22 cellular contexts compared by ENCODE assay signal in the genomic region with DNA sequence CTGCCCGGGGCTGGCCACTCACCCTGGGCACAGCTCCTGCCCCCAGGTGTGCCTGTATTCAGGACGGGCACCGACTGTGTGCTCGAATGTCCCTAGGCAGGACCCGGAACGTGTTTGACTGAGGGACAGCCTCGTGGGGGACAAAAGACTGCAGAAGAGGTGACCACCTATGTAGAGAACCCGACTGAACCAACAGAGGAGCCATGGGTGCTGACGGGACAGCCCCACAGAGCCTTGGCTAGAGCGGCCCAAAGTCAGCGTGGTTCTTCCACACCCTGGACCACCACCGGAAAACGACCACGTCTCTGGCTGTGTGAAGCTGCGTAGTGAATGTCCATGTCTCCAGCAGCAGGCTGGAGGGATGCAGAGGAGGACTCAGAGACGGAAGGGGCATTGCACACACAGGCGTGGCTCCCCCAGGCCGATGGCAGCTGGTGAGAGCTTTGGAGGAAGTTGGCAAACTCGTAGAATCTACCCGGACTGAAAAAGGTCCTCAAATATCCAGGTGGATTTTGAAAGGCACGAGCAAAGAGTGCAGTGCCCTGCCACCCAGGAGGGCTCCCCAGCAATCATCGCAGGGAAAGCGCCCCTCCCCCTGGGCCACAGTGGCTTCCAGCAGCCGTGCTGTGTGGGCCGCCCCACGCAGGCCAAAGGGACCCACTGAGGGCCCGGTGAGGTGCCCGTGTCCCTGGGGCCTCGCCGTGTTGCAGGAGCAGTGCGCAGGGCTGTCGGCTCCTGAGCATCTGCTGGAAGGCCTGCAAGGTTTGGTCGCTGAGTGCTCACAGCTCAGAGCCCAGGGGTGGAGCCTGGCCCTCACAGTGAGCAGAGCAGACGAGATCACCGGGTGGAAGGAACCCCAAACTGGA. TPM values are rescaled to one million over a fixed set of nuclear protein-coding genes. Genes with fewer than 3 reads are reported as not detected.
A peak's percentile ranks its signal among the peaks of the same experiment; 100 is the strongest.
DNase-seq lines count a peak whose midpoint lies in the region; ATAC-seq and TF ChIP-seq lines count a peak whose summit lies in the region.
"Had no signal": no experiment of that assay in that cellular context is flagged by ENCODE, and none has a peak within 500 bp of the region (broad histone marks: within the 10 kb centered on the region; RNA-seq: fewer than 3 reads in every experiment).

No MANE protein-coding gene starts in this region.

- CTCF ChIA-PET in WTC11 (lab: Charles Lee) = interaction anchor here (0.6 to 1.6 kb wide), 2 partner anchors 248 to 628 kb away, joined by 3 to 4 read pairs; no protein-coding TSS in a partner anchor
- CTCF ChIA-PET in activated CD8-positive, alpha-beta T cell treated with anti-CD3 and anti-CD28 coated beads for 36 hours (lab: Charles Lee) = interaction anchor here (0.9 to 1.9 kb wide), 3 partner anchors 105 to 370 kb away, joined by 3 to 6 read pairs (median 3); no protein-coding TSS in a partner anchor

- POLR2A ChIA-PET in WTC11 (lab: Charles Lee) = no interaction called here
- POLR2A ChIA-PET in activated CD8-positive, alpha-beta T cell treated with anti-CD3 and anti-CD28 coated beads for 36 hours (lab: Charles Lee) = no interaction called here

- H3K27me3 Mint-ChIP-seq in natural killer cell treated with Interleukin-12 subunit alpha and Interleukin-12 subunit beta and Interleukin-15 and Interleukin-18, amount 100 ng/mL, for 72 hours = peaks cover 0 to 2% of the 10 kb centered on the region in 2 donors
- H3K27me3 Mint-ChIP-seq in natural killer cell (ENCODE audit: low read depth in 2 of 2) = no peaks in the 10 kb centered on the region
- peaks cover 3% of the 10 kb centered on the region for H3K27me3 Mint-ChIP-seq in WTC11 (ENCODE audit: low read depth)
- peaks cover 3% of the 10 kb centered on the region for H3K27me3 Mint-ChIP-seq in mesothelial cell of epicardium (ENCODE audit: low read depth)
- H3K27me3 Mint-ChIP-seq in type B pancreatic cell = peaks cover 3% of the 10 kb centered on the region
- no peaks in the 10 kb centered on the region for H3K27me3 Mint-ChIP-seq in activated CD8-positive, alpha-beta T cell treated with anti-CD3 and anti-CD28 coated beads for 36 hours
- H3K27me3 Mint-ChIP-seq: activated B cell treated with CpG ODN at 0.5 μM for 24 hours had no signal

- H3K27ac Mint-ChIP-seq in natural killer cell treated with Interleukin-12 subunit alpha and Interleukin-12 subunit beta and Interleukin-15 and Interleukin-18, amount 100 ng/mL, for 72 hours = no peak overlapping the region
- no peak overlapping the region for H3K27ac Mint-ChIP-seq in natural killer cell
- no peak overlapping the region; the same call in 1 of the 2 replicates for H3K27ac Mint-ChIP-seq in WTC11
- no peak overlapping the region for H3K27ac Mint-ChIP-seq in mesothelial cell of epicardium
- no peak overlapping the region for H3K27ac Mint-ChIP-seq in type B pancreatic cell
- no peak overlapping the region for H3K27ac Mint-ChIP-seq in activated CD8-positive, alpha-beta T cell treated with anti-CD3 and anti-CD28 coated beads for 36 hours
- H3K27ac Mint-ChIP-seq: activated B cell treated with CpG ODN at 0.5 μM for 24 hours, T-helper 17 cell had no signal

- H3K9me3 Mint-ChIP-seq in natural killer cell treated with Interleukin-12 subunit alpha and Interleukin-12 subunit beta and Interleukin-15 and Interleukin-18, amount 100 ng/mL, for 72 hours = no peaks in the 10 kb centered on the region
- no peaks in the 10 kb centered on the region for H3K9me3 Mint-ChIP-seq in natural killer cell
- peaks cover 13% of the 10 kb centered on the region for H3K9me3 Mint-ChIP-seq in WTC11
- H3K9me3 Mint-ChIP-seq in mesothelial cell of epicardium = peaks cover 5% of the 10 kb centered on the region
- H3K9me3 Mint-ChIP-seq in type B pancreatic cell = peaks cover 5% of the 10 kb centered on the region
- H3K9me3 Mint-ChIP-seq in activated CD8-positive, alpha-beta T cell treated with anti-CD3 and anti-CD28 coated beads for 36 hours = peaks cover 2% of the 10 kb centered on the region

- intact Hi-C loops in natural killer cell (cut with micrococcal nuclease) = no loop called here
- intact Hi-C loops in activated CD8-positive, alpha-beta T cell treated with anti-CD3 and anti-CD28 coated beads for 36 hours (cut with micrococcal nuclease) = loop anchor here (10.0 kb wide), 1 partner anchor 309 kb away; no protein-coding TSS in a partner anchor

- H3K36me3 Mint-ChIP-seq in natural killer cell treated with Interleukin-12 subunit alpha and Interleukin-12 subunit beta and Interleukin-15 and Interleukin-18, amount 100 ng/mL, for 72 hours = no peaks in the 10 kb centered on the region
- H3K36me3 Mint-ChIP-seq in natural killer cell (no peaks in the 10 kb centered on the region), WTC11 (peaks cover 5% of the 10 kb centered on the region), mesothelial cell of epicardium (no peaks in the 10 kb centered on the region), type B pancreatic cell (no peaks in the 10 kb centered on the region)
- H3K36me3 Mint-ChIP-seq in activated CD8-positive, alpha-beta T cell treated with anti-CD3 and anti-CD28 coated beads for 36 hours (ENCODE audit: low read depth) = no peaks in the 10 kb centered on the region

- no peak overlapping the region for H3K4me3 Mint-ChIP-seq in natural killer cell treated with Interleukin-12 subunit alpha and Interleukin-12 subunit beta and Interleukin-15 and Interleukin-18, amount 100 ng/mL, for 72 hours
- H3K4me3 Mint-ChIP-seq in natural killer cell (no peak overlapping the region), WTC11 (no peak overlapping the region), mesothelial cell of epicardium (no peak overlapping the region), type B pancreatic cell (no peak overlapping the region)
- H3K4me3 Mint-ChIP-seq in activated CD8-positive, alpha-beta T cell treated with anti-CD3 and anti-CD28 coated beads for 36 hours = no peak overlapping the region
- H3K4me3 Mint-ChIP-seq: activated B cell treated with CpG ODN at 0.5 μM for 24 hours, T-helper 17 cell had no signal

- H3K4me1 Mint-ChIP-seq in natural killer cell treated with Interleukin-12 subunit alpha and Interleukin-12 subunit beta and Interleukin-15 and Interleukin-18, amount 100 ng/mL, for 72 hours (ENCODE audit: low read depth in 2 of 2) = no peaks in the 10 kb centered on the region
- H3K4me1 Mint-ChIP-seq in natural killer cell (no peaks in the 10 kb centered on the region), WTC11 (no peaks in the 10 kb centered on the region), mesothelial cell of epicardium (no peaks in the 10 kb centered on the region), type B pancreatic cell (ENCODE audit: unreplicated experiment) (no peaks in the 10 kb centered on the region)
- H3K4me1 Mint-ChIP-seq in activated CD8-positive, alpha-beta T cell treated with anti-CD3 and anti-CD28 coated beads for 36 hours (ENCODE audit: low read depth) = no peaks in the 10 kb centered on the region
- H3K4me1 Mint-ChIP-seq: activated B cell treated with CpG ODN at 0.5 μM for 24 hours, T-helper 17 cell had no signal

- DNase-seq in natural killer cell treated with Interleukin-12 subunit alpha and Interleukin-12 subunit beta and Interleukin-15 and Interleukin-18, amount 100 ng/mL, for 72 hours (ENCODE audit: low spot score) = peak; percentile 58
- no peak for DNase-seq in natural killer cell
- peak; percentile 7 for DNase-seq in WTC11 (ENCODE audit: low spot score)
- peak; percentile 11 to 35 for DNase-seq in mesothelial cell of epicardium (ENCODE audit: low spot score in 2 of 2, unreplicated experiment in 2 of 2)
- peak; percentile 69 for DNase-seq in type B pancreatic cell (ENCODE audit: extremely low spot score, unreplicated experiment)
- no peak for DNase-seq in activated CD8-positive, alpha-beta T cell treated with anti-CD3 and anti-CD28 coated beads for 36 hours
- DNase-seq: activated B cell treated with CpG ODN at 0.5 μM for 24 hours; anterior cingulate cortex; EL; hypothalamus; KBM-7; MV-4-11; NCI-H1930; occipital lobe; stimulated activated CD4-positive, alpha-beta T cell treated with anti-CD3 and anti-CD28 coated beads, Interleukin-4, amount 100 ng/mL, for 24 hours; substantia nigra had no signal

- ATAC-seq in natural killer cell treated with Interleukin-12 subunit alpha and Interleukin-12 subunit beta and Interleukin-15 and Interleukin-18, amount 100 ng/mL, for 72 hours = no peak
- ATAC-seq in natural killer cell (no peak), WTC11 (no peak), GM19035 (IDR thresholded peaks at IDR 0.05; ENCODE audit: unreplicated experiment) (no peak), GM19351 (IDR thresholded peaks at IDR 0.05; ENCODE audit: unreplicated experiment) (no peak)
- ATAC-seq in activated CD8-positive, alpha-beta T cell treated with anti-CD3 and anti-CD28 coated beads for 36 hours = no peak
- ATAC-seq: T-helper 17 cell had no signal

- TF ChIP-seq CTCF in natural killer cell (IDR thresholded peaks at IDR 0.05) (no peak), WTC11 (IDR thresholded peaks at IDR 0.05) (no peak), mesothelial cell of epicardium (IDR thresholded peaks at IDR 0.05; ENCODE audit: unreplicated experiment) (no peak), type B pancreatic cell (conservative IDR thresholded peaks at IDR 0.05) (no peak)
- TF ChIP-seq CTCF in activated CD8-positive, alpha-beta T cell treated with anti-CD3 and anti-CD28 coated beads for 36 hours (IDR thresholded peaks at IDR 0.05) = no peak

TF ChIP-seq in WTC11, 78 proteins besides CTCF, POLR2A, EP300 and RAD21 (continues in another document):
- TF ChIP-seq MYBL2 (CRISPR knock-in tag; IDR thresholded peaks at IDR 0.05) (no peak), ZNF138 (CRISPR knock-in tag; conservative IDR thresholded peaks at IDR 0.05) (no peak), MXD4 (CRISPR knock-in tag; IDR thresholded peaks at IDR 0.05; ENCODE audit: borderline replicate concordance) (no peak), SMAD4 (CRISPR knock-in tag; IDR thresholded peaks at IDR 0.05) (no peak)

RNA-seq across cellular contexts. Expression of a gene that starts 17.5 kb away (rescaled TPM):
- not detected for total RNA-seq in natural killer cell treated with Interleukin-12 subunit alpha and Interleukin-12 subunit beta and Interleukin-15 and Interleukin-18, amount 100 ng/mL, for 72 hours
- total RNA-seq in natural killer cell (not detected), WTC11 (2021) (0.69 to 1.6 TPM (median 1.6 TPM) in 3 replicates), mesothelial cell of epicardium (not detected in 3 replicates), type B pancreatic cell (ENCODE audit: low replicate concordance) (0.48 and 2.0 TPM in 2 replicates)
- not detected for total RNA-seq in activated CD8-positive, alpha-beta T cell treated with anti-CD3 and anti-CD28 coated beads for 36 hours
- total RNA-seq: activated B cell treated with CpG ODN at 0.5 μM for 24 hours, Caco-2, fibroblast of villous mesenchyme, occipital lobe, T-helper 17 cell had no signal

RNA-seq across cellular contexts. Expression of a gene that starts 47.6 kb away (rescaled TPM):
- total RNA-seq in natural killer cell treated with Interleukin-12 subunit alpha and Interleukin-12 subunit beta and Interleukin-15 and Interleukin-18, amount 100 ng/mL, for 72 hours = not detected
- not detected for total RNA-seq in natural killer cell
- under 0.01 TPM in 1 of 3 replicates, not detected in the others for total RNA-seq in WTC11 (2021)
- not detected in 3 replicates for total RNA-seq in mesothelial cell of epicardium
- total RNA-seq in type B pancreatic cell (ENCODE audit: low replicate concordance) = 0.10 and 1.4 TPM in 2 replicates
- total RNA-seq in activated CD8-positive, alpha-beta T cell treated with anti-CD3 and anti-CD28 coated beads for 36 hours = not detected
- total RNA-seq: activated B cell treated with CpG ODN at 0.5 μM for 24 hours, fibroblast of villous mesenchyme, NCI-H460, occipital lobe, T-helper 17 cell had no signal

Comparison
In these comparisons a context has a peak if more than half of its experiments do, and no peak if none do; other contexts are left out.
1. DNase-seq: peak in natural killer cell treated with Interleukin-12 subunit alpha and Interleukin-12 subunit beta and Interleukin-15 and Interleukin-18, amount 100 ng/mL, for 72 hours (single experiment), WTC11 (single experiment), mesothelial cell of epicardium (2 of 2) and type B pancreatic cell (single experiment); none in natural killer cell (single experiment) and activated CD8-positive, alpha-beta T cell treated with anti-CD3 and anti-CD28 coated beads for 36 hours (single experiment).